ENCODE assay signal across 15 cellular contexts in the genomic region with DNA sequence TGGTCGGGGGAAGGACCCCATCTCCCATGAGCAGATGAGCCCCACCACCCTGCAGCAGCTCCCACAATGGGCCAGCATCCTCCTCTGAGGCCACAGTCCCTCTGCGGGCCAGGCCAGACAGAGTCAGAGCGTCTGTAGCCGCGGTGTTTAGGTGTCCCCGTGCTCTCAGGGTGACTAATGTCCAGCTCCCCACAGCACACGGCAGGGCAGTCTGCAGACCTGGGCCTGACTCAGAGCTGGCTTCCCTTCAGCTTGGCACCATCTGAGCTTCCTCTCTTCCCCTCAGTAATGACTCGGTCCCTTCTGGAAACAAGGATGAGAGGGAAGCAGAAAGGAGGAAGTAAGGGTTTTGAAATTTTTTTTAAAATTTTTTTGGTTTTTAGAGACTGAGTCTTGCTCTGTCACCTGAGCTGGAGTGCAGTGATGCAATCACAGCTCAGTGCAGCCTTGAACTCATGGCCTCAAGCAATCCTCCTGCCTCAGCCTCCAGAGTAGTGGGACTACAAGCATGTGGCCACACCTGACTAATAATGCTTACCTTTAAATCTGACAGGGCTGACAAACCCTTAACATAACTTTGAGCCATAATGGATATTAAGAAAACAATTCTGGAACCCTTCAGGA. TPM values are rescaled to one million over a fixed set of nuclear protein-coding genes. Genes with fewer than 3 reads are reported as not detected.
DNase-seq lines count a peak whose midpoint lies in the region; ATAC-seq, FAIRE-seq and TF ChIP-seq lines count a peak whose summit lies in the region.
"Had no signal": no experiment of that assay in that cellular context is flagged by ENCODE, and none has a peak within 500 bp of the region (broad histone marks: within the 10 kb centered on the region; RNA-seq: fewer than 3 reads in every experiment).

No MANE protein-coding gene starts in this region.

- H3K27ac ChIP-seq in A549 = peak overlapping the region in 1 of 2 experiments; percentile 21; a peak in 2 of 6 replicates
- no peak overlapping the region for H3K27ac ChIP-seq in CD4-positive, alpha-beta T cell (ENCODE audit: low read depth, low read length)
- H3K27ac ChIP-seq: ovary had no signal

- no peaks in the 10 kb centered on the region for H3K4me1 Mint-ChIP-seq in activated CD8-positive, alpha-beta T cell treated with anti-CD3 and anti-CD28 coated beads, Interleukin-2, amount 10 ng/mL, durations not matched to agents 7 days and 5 days (ENCODE audit: low read depth)
- no peaks in the 10 kb centered on the region for H3K4me1 Mint-ChIP-seq in Caco-2 (ENCODE audit: low read depth, unreplicated experiment)
- H3K4me1 Mint-ChIP-seq in CD4-positive, alpha-beta T cell (ENCODE audit: low read depth) = no peaks in the 10 kb centered on the region
- H3K4me1 Mint-ChIP-seq: immature natural killer cell had no signal

- no peak for TF ChIP-seq EP300 in A549 (IDR thresholded peaks at IDR 0.05)

- 10% methylated on average over 5 of the region's 8 CpGs for WGBS in A549 (ENCODE audit: missing lambda C conversion rate)

- peaks cover 2% of the 10 kb centered on the region for H3K27me3 Mint-ChIP-seq in activated CD8-positive, alpha-beta T cell treated with anti-CD3 and anti-CD28 coated beads, Interleukin-2, amount 10 ng/mL, durations not matched to agents 7 days and 5 days (ENCODE audit: low read depth)
- no peaks in the 10 kb centered on the region for H3K27me3 Mint-ChIP-seq in Caco-2 (ENCODE audit: insufficient read depth, unreplicated experiment)
- no peaks in the 10 kb centered on the region for H3K27me3 Mint-ChIP-seq in CD4-positive, alpha-beta T cell
- H3K27me3 Mint-ChIP-seq: activated T-cell treated with anti-CD3 and anti-CD28 coated beads, Interleukin-2, amount 50 U/mL, for 24 hours had no signal

- intact Hi-C loops in mucosa of descending colon (cut with DNase I, micrococcal nuclease) (no loop called here), Caco-2 (cut with micrococcal nuclease; ENCODE audit: unreplicated experiment) (no loop called here)
- intact Hi-C loops in CD4-positive, alpha-beta T cell (cut with DNase I, micrococcal nuclease) = no loop called here

- CTCF ChIA-PET in A549 (lab: Yijun Ruan, JAX) = interaction anchor here (1.2 to 1.5 kb wide), 2 partner anchors 25 to 29 kb away, joined by 3 to 4 read pairs; no protein-coding TSS in a partner anchor
- CTCF ChIA-PET in activated CD8-positive, alpha-beta T cell treated with anti-CD3 and anti-CD28 coated beads, Interleukin-2, amount 10 ng/mL, durations not matched to agents 7 days and 5 days (lab: Charles Lee) = no interaction called here
- CTCF ChIA-PET in Caco-2 (lab: Charles Lee) = no interaction called here
- CTCF ChIA-PET in CD4-positive, alpha-beta T cell (lab: Charles Lee) = no interaction called here

- POLR2A ChIA-PET in A549 (lab: Yijun Ruan, JAX) (interaction anchor here (1.1 kb wide), 1 partner anchor 92 kb away, joined by 4 read pairs; a partner anchor contains a TSS), Caco-2 (lab: Charles Lee) (no interaction called here)
- POLR2A ChIA-PET in activated CD8-positive, alpha-beta T cell treated with anti-CD3 and anti-CD28 coated beads, Interleukin-2, amount 10 ng/mL, durations not matched to agents 7 days and 5 days (lab: Charles Lee) = no interaction called here
- POLR2A ChIA-PET in CD4-positive, alpha-beta T cell (lab: Charles Lee) = no interaction called here

- ATAC-seq in A549 = peak; percentile 42 to 73; a peak in 4 of 6 replicates
- ATAC-seq in mucosa of descending colon = no peak
- ATAC-seq in activated CD8-positive, alpha-beta T cell treated with anti-CD3 and anti-CD28 coated beads, Interleukin-2, amount 10 ng/mL, durations not matched to agents 7 days and 5 days = no peak
- no peak for ATAC-seq in CD4-positive, alpha-beta T cell (ENCODE audit: poor library complexity)

- no peak for FAIRE-seq in A549 (lab: Jason Lieb, UNC)
- FAIRE-seq: GM12891 had no signal

- DNase-seq in A549 (ENCODE audit: low read depth in 1 of 2, low spot score in 1 of 2) (peak; percentile 9 to 25), HPDE6-E6E7 (ENCODE audit: extremely low spot score) (peak; percentile 77), SKM-1 treated with dmso at 0.1 percent for 144 hours (lab: John Stamatoyannopoulos, UW; ENCODE audit: unreplicated experiment) (peak; percentile 89), fibroblast of pulmonary artery (ENCODE audit: low read depth) (peak; percentile 41), mucosa of descending colon (no peak), Caco-2 (no peak)
- no peak for DNase-seq in activated CD8-positive, alpha-beta T cell treated with anti-CD3 and anti-CD28 coated beads, Interleukin-2, amount 10 ng/mL, durations not matched to agents 7 days and 5 days
- DNase-seq in CD4-positive, alpha-beta T cell = no peak
- DNase-seq: activated T-cell treated with anti-CD3 and anti-CD28 coated beads, Interleukin-2, amount 50 U/mL, for 24 hours; BE2C; immature natural killer cell; NCI-H1694 treated with DMSO at 0.1 percent for 48 hours; ovary had no signal

- H3K4me3 Mint-ChIP-seq in activated CD8-positive, alpha-beta T cell treated with anti-CD3 and anti-CD28 coated beads, Interleukin-2, amount 10 ng/mL, durations not matched to agents 7 days and 5 days = no peak overlapping the region
- H3K4me3 Mint-ChIP-seq in Caco-2 (ENCODE audit: unreplicated experiment) = no peak overlapping the region
- H3K4me3 Mint-ChIP-seq in CD4-positive, alpha-beta T cell = no peak overlapping the region
- H3K4me3 Mint-ChIP-seq: activated T-cell treated with anti-CD3 and anti-CD28 coated beads, Interleukin-2, amount 50 U/mL, for 24 hours; dendritic cell treated with granulocyte-macrophage colony-stimulating factor and Interleukin-4, amounts not matched to agents 40 ng/mL and 50 ng/mL, for 4 days; immature natural killer cell had no signal

- H3K9me3 Mint-ChIP-seq in activated CD8-positive, alpha-beta T cell treated with anti-CD3 and anti-CD28 coated beads, Interleukin-2, amount 10 ng/mL, durations not matched to agents 7 days and 5 days (ENCODE audit: insufficient read depth) = no peaks in the 10 kb centered on the region
- H3K9me3 Mint-ChIP-seq in Caco-2 (ENCODE audit: unreplicated experiment) = peaks cover 9% of the 10 kb centered on the region
- no peaks in the 10 kb centered on the region for H3K9me3 Mint-ChIP-seq in CD4-positive, alpha-beta T cell
- H3K9me3 Mint-ChIP-seq: activated T-cell treated with anti-CD3 and anti-CD28 coated beads, Interleukin-2, amount 50 U/mL, for 24 hours; dendritic cell treated with granulocyte-macrophage colony-stimulating factor and Interleukin-4, amounts not matched to agents 40 ng/mL and 50 ng/mL, for 4 days; immature natural killer cell had no signal

- H3K27me3 ChIP-seq in Caco-2 (replicated peaks; ENCODE audit: control insufficient read depth, insufficient read depth, low read length) = no peaks in the 10 kb centered on the region
- H3K27me3 ChIP-seq in CD4-positive, alpha-beta T cell (ENCODE audit: control insufficient read depth, insufficient read depth, low read length) = no peaks in the 10 kb centered on the region
- H3K27me3 ChIP-seq: BE2C, ovary had no signal

- H3K4me2 ChIP-seq in A549 = no peak overlapping the region

- no TSS peak for BruUV-seq in Caco-2 (replicated peaks; lab: Mats Ljungman, UMichigan)

- TF ChIP-seq CTCF in A549 (IDR thresholded peaks at IDR 0.05) (no peak), fibroblast of pulmonary artery (IDR thresholded peaks at IDR 0.05; ENCODE audit: low read length, missing control alignments) (no peak), mucosa of descending colon (IDR thresholded peaks at IDR 0.05) (no peak), Caco-2 (IDR thresholded peaks at IDR 0.05; ENCODE audit: insufficient read depth in 1 of 2, low read depth in 1 of 2, low read length in 1 of 2, severe bottlenecking in 1 of 2, unreplicated experiment in 1 of 2) (no peak)
- TF ChIP-seq CTCF in CD4-positive, alpha-beta T cell (IDR thresholded peaks at IDR 0.05) = no peak

- H3K4me3 ChIP-seq in A549 (no peak overlapping the region), fibroblast of pulmonary artery (replicated peaks; ENCODE audit: low read depth, low read length) (no peak overlapping the region), mucosa of descending colon (no peak overlapping the region), Caco-2 (ENCODE audit: low read depth, low read length) (no peak overlapping the region)
- H3K4me3 ChIP-seq: ovary had no signal

- no peaks in the 10 kb centered on the region for H3K36me3 Mint-ChIP-seq in activated CD8-positive, alpha-beta T cell treated with anti-CD3 and anti-CD28 coated beads, Interleukin-2, amount 10 ng/mL, durations not matched to agents 7 days and 5 days (ENCODE audit: low read depth)
- no peaks in the 10 kb centered on the region for H3K36me3 Mint-ChIP-seq in Caco-2 (ENCODE audit: insufficient read depth, unreplicated experiment)
- no peaks in the 10 kb centered on the region for H3K36me3 Mint-ChIP-seq in CD4-positive, alpha-beta T cell (ENCODE audit: low read depth)
- H3K36me3 Mint-ChIP-seq: immature natural killer cell had no signal

- H3K4me1 ChIP-seq in A549 = peaks cover 3% of the 10 kb centered on the region; the same call in 1 of the 3 replicates
- no peaks in the 10 kb centered on the region for H3K4me1 ChIP-seq in mucosa of descending colon (ENCODE audit: low read depth)
- H3K4me1 ChIP-seq in Caco-2 = no peaks in the 10 kb centered on the region
- H3K4me1 ChIP-seq: BE2C had no signal

- TF ChIP-seq POLR2A in A549 (IDR thresholded peaks at IDR 0.05; ENCODE audit: low read length) = no peak

- no peak overlapping the region for H3K27ac Mint-ChIP-seq in activated CD8-positive, alpha-beta T cell treated with anti-CD3 and anti-CD28 coated beads, Interleukin-2, amount 10 ng/mL, durations not matched to agents 7 days and 5 days
- no peak overlapping the region for H3K27ac Mint-ChIP-seq in Caco-2 (ENCODE audit: unreplicated experiment)
- H3K27ac Mint-ChIP-seq in CD4-positive, alpha-beta T cell = no peak overlapping the region
- H3K27ac Mint-ChIP-seq: activated T-cell treated with anti-CD3 and anti-CD28 coated beads, Interleukin-2, amount 50 U/mL, for 24 hours; dendritic cell treated with granulocyte-macrophage colony-stimulating factor and Interleukin-4, amounts not matched to agents 40 ng/mL and 50 ng/mL, for 4 days; immature natural killer cell had no signal

- H3K36me3 ChIP-seq in mucosa of descending colon (ENCODE audit: low read depth) (no peaks in the 10 kb centered on the region), Caco-2 (ENCODE audit: control insufficient read depth, insufficient read depth, low read length) (no peaks in the 10 kb centered on the region)
- H3K36me3 ChIP-seq: BE2C, ovary had no signal

- TF ChIP-seq RAD21 in A549 (conservative IDR thresholded peaks at IDR 0.05 in 1 of 2, IDR thresholded peaks at IDR 0.05 in 1 of 2) = no peak

- H3K9me3 ChIP-seq in A549 (no peaks in the 10 kb centered on the region), mucosa of descending colon (no peaks in the 10 kb centered on the region), Caco-2 (no peaks in the 10 kb centered on the region)
- no peaks in the 10 kb centered on the region for H3K9me3 ChIP-seq in CD4-positive, alpha-beta T cell (ENCODE audit: control insufficient read depth, low read length)
- H3K9me3 ChIP-seq: BE2C, ovary had no signal

RNA-seq across cellular contexts. Expression of a gene that starts 28.5 kb away (rescaled TPM):
- polyA plus RNA-seq in A549 (2011; rRNA removed) (0.05 and 0.08 TPM in 2 replicates), A549 (2017; fragmentation: RNase III; extraction: RNeasy Plus Mini Kit Qiagen cat#74134 plus additional on column Dnase treatment) (0.04 to 0.10 TPM (median 0.05 TPM) in 3 replicates)
- polyA plus RNA-seq in A549 (2012; cell fraction: cytosol; rRNA removed) = 0.04 TPM in 1 of 2 replicates, not detected in the other
- 0.05 and 0.12 TPM in 2 replicates for polyA plus RNA-seq in A549 (2012; cell fraction: nucleus; rRNA removed)
- 0.29 TPM in 1 of 2 replicates, not detected in the other for polyA minus RNA-seq in A549 (2011; rRNA and poly(A)+ RNA removed)
- total RNA-seq in mucosa of descending colon (under 1 TPM in 1 of 3 donors, not detected in 2; 0.31 TPM), Caco-2 (2022) (not detected in 2 replicates)
- not detected for total RNA-seq in activated CD8-positive, alpha-beta T cell treated with anti-CD3 and anti-CD28 coated beads, Interleukin-2, amount 10 ng/mL, durations not matched to agents 7 days and 5 days
- not detected for total RNA-seq in CD4-positive, alpha-beta T cell
- polyA plus RNA-seq: immature natural killer cell had no signal

RNA-seq across cellular contexts. Expression of a gene that starts 41.8 kb away (rescaled TPM):
- polyA plus RNA-seq in A549 (2011; rRNA removed) (not detected in 2 replicates), A549 (2017; fragmentation: RNase III; extraction: RNeasy Plus Mini Kit Qiagen cat#74134 plus additional on column Dnase treatment) (not detected in 3 replicates)
- polyA plus RNA-seq in A549 (2012; cell fraction: cytosol; rRNA removed) = not detected in 2 replicates
- polyA plus RNA-seq in A549 (2012; cell fraction: nucleus; rRNA removed) = not detected in 2 replicates
- polyA minus RNA-seq in A549 (2011; rRNA and poly(A)+ RNA removed) = not detected in 2 replicates
- total RNA-seq in mucosa of descending colon (1 to 10 TPM; 1.4 to 4.0 (median 2.4) TPM), Caco-2 (2022) (1.9 and 2.1 TPM in 2 replicates)
- under 1 TPM; 0.16 to 0.21 TPM for total RNA-seq in activated CD8-positive, alpha-beta T cell treated with anti-CD3 and anti-CD28 coated beads, Interleukin-2, amount 10 ng/mL, durations not matched to agents 7 days and 5 days
- total RNA-seq in CD4-positive, alpha-beta T cell = not detected
- polyA plus RNA-seq: immature natural killer cell had no signal

RNA-seq across cellular contexts. Expression of a gene that starts 59.2 kb away (rescaled TPM):
- polyA plus RNA-seq in A549 (2011; rRNA removed) = 0.62 and 0.67 TPM in 2 replicates
- 0.62 and 0.82 TPM in 2 replicates for polyA plus RNA-seq in A549 (2012; cell fraction: cytosol; rRNA removed)
- polyA plus RNA-seq in A549 (2012; cell fraction: nucleus; rRNA removed) = 7.2 and 8.9 TPM in 2 replicates
- polyA plus RNA-seq in A549 (2017; fragmentation: RNase III; extraction: RNeasy Plus Mini Kit Qiagen cat#74134 plus additional on column Dnase treatment) = 0.92 to 1.6 TPM (median 1.1 TPM) in 3 replicates
- 0.15 and 0.45 TPM in 2 replicates for polyA minus RNA-seq in A549 (2011; rRNA and poly(A)+ RNA removed)
- 1 to 10 TPM; 1.4 to 1.6 (median 1.4) TPM for total RNA-seq in mucosa of descending colon
- under 1 TPM; 0.50 to 0.63 TPM for total RNA-seq in activated CD8-positive, alpha-beta T cell treated with anti-CD3 and anti-CD28 coated beads, Interleukin-2, amount 10 ng/mL, durations not matched to agents 7 days and 5 days
- total RNA-seq in Caco-2 (2022) = 0.11 TPM in 1 of 2 replicates, not detected in the other
- total RNA-seq in CD4-positive, alpha-beta T cell = under 1 TPM; 0.14 to 0.69 TPM
- polyA plus RNA-seq: immature natural killer cell had no signal

Comparison
In these comparisons a context has a peak if more than half of its experiments do, and no peak if none do; other contexts are left out.
1. ATAC-seq: peak in A549 (2 of 2); none in mucosa of descending colon (single experiment), activated CD8-positive, alpha-beta T cell treated with anti-CD3 and anti-CD28 coated beads, Interleukin-2, amount 10 ng/mL, durations not matched to agents 7 days and 5 days (single experiment) and CD4-positive, alpha-beta T cell (single experiment).
2. DNase-seq: peak in A549 (2 of 2), HPDE6-E6E7 (single experiment), SKM-1 treated with dmso at 0.1 percent for 144 hours (single experiment) and fibroblast of pulmonary artery (single experiment); none in mucosa of descending colon (0 of 3), activated CD8-positive, alpha-beta T cell treated with anti-CD3 and anti-CD28 coated beads, Interleukin-2, amount 10 ng/mL, durations not matched to agents 7 days and 5 days (single experiment), Caco-2 (0 of 2) and CD4-positive, alpha-beta T cell (0 of 10).